Comparison of ENCODE assay signal across 18 cellular contexts in genomic region chr10:47331954-47332353, GRCh38. TPM values are rescaled to one million over a fixed set of nuclear protein-coding genes. Genes with fewer than 3 reads are reported as not detected.
DNase-seq lines count a peak whose midpoint lies in the region; ATAC-seq and TF ChIP-seq lines count a peak whose summit lies in the region.
"Had no signal": no experiment of that assay in that cellular context is flagged by ENCODE, and none has a peak within 500 bp of the region (broad histone marks: within the 10 kb centered on the region; RNA-seq: fewer than 3 reads in every experiment).

No MANE protein-coding gene starts in this region.

- no peaks in the 10 kb centered on the region for H3K4me1 ChIP-seq in RWPE2 (ENCODE audit: insufficient read depth, poor library complexity, severe bottlenecking)
- peaks cover 0 to 8% (median 0%) of the 10 kb centered on the region in 4 donors for H3K4me1 ChIP-seq in stomach

- DNase-seq in ELF-1 (ENCODE audit: low read depth, low spot score): peak; percentile 48
- peak; percentile 27 for DNase-seq in RWPE2 (ENCODE audit: low spot score)
- DNase-seq in islet precursor cell: peak; percentile 53
- DNase-seq in stomach: peak; percentile 15
- no peak for DNase-seq in left colon
- no peak for DNase-seq in NCI-H2227 treated with DMSO at 0.1 percent for 48 hours (lab: John Stamatoyannopoulos, UW)
- DNase-seq in NCI-H1092 treated with DMSO at 0.1 percent for 48 hours (lab: John Stamatoyannopoulos, UW): no peak
- DNase-seq in NCI-H345 (lab: John Stamatoyannopoulos, UW): no peak
- DNase-seq: CD8-positive, alpha-beta T cell; COR-L47; DND-41; GF-D8; GM23248 had no signal

- intact Hi-C loops in stomach (cut with DNase I; ENCODE audit: low total_unique reads): no loop called here
- intact Hi-C loops in left colon (cut with DNase I, micrococcal nuclease): no loop called here

- TF ChIP-seq POLR2A in stomach (IDR thresholded peaks at IDR 0.05): no peak

- H3K27ac ChIP-seq in RWPE2 (ENCODE audit: poor library complexity, severe bottlenecking): no peak overlapping the region
- no peak overlapping the region for H3K27ac ChIP-seq in stomach
- H3K27ac ChIP-seq: 22Rv1, GM23248 had no signal

- H3K27me3 ChIP-seq in RWPE2 (ENCODE audit: insufficient read depth, poor library complexity, severe bottlenecking): peaks cover 11% of the 10 kb centered on the region
- H3K27me3 ChIP-seq in stomach: peaks cover 0 to 11% (median 0%) of the 10 kb centered on the region in 3 donors

- H3K36me3 ChIP-seq in RWPE2 (ENCODE audit: low read depth) (no peaks in the 10 kb centered on the region), stomach (no peaks in the 10 kb centered on the region)

- H3K4me3 ChIP-seq in RWPE2 (ENCODE audit: severe bottlenecking): no peak overlapping the region
- H3K4me3 ChIP-seq in stomach: no peak overlapping the region
- H3K4me3 ChIP-seq: GM23248 had no signal

- TF ChIP-seq EP300 in stomach (IDR thresholded peaks at IDR 0.05): no peak

- peak; percentile 48; the same call in 2 of the 3 replicates for ATAC-seq in RWPE2 (ENCODE audit: low read depth)
- ATAC-seq in left colon: no peak
- ATAC-seq: CD8-positive, alpha-beta T cell had no signal

- TF ChIP-seq CTCF in RWPE2 (IDR thresholded peaks at IDR 0.05; ENCODE audit: poor library complexity, severe bottlenecking) (no peak), stomach (IDR thresholded peaks at IDR 0.05) (no peak)

- 75 to 80% (median 77%) methylated on average over 7 of the region's 7 CpGs for WGBS in stomach, 5 donors

- no peaks in the 10 kb centered on the region for H3K9me3 ChIP-seq in RWPE2 (ENCODE audit: severe bottlenecking)
- H3K9me3 ChIP-seq in stomach: no peaks in the 10 kb centered on the region

RNA-seq across cellular contexts. Expression of gene GDF2, which starts 9.7 kb away (rescaled TPM):
- total RNA-seq in stomach (not detected), left colon (not detected)
- polyA plus RNA-seq in stomach: not detected
- total RNA-seq: A673; CD8-positive, alpha-beta T cell; GM23248; HepG2 had no signal
- polyA plus RNA-seq: BJ, CD14-positive monocyte, GM23248, HepG2 had no signal

RNA-seq across cellular contexts. Expression of gene RBP3, which starts 16.2 kb away (rescaled TPM):
- total RNA-seq in stomach (not detected), left colon (not detected)
- polyA plus RNA-seq in stomach: not detected
- total RNA-seq: A673; CD8-positive, alpha-beta T cell; GM23248; HepG2 had no signal
- polyA plus RNA-seq: BJ, CD14-positive monocyte, GM23248, HepG2 had no signal

RNA-seq across cellular contexts. Expression of gene GDF10, which starts 32.0 kb away (rescaled TPM):
- 1 to 10 TPM in 1 of 5 donors, not detected in 4; 2.6 TPM for total RNA-seq in stomach
- under 1 TPM in 2 of 3 donors, not detected in 1; 0.31 to 0.90 TPM for polyA plus RNA-seq in stomach
- total RNA-seq in left colon: under 1 TPM; 0.12 to 0.67 TPM
- total RNA-seq: HepG2 had no signal
- polyA plus RNA-seq: BJ, CD14-positive monocyte had no signal

RNA-seq across cellular contexts. Expression of gene ZNF488, which starts 52.1 kb away (rescaled TPM):
- 10 to 100 TPM in 1 of 5 donors, 1 to 10 TPM in 1, under 1 TPM in 2, not detected in 1; 0.43 to 15.1 (median 1.4) TPM for total RNA-seq in stomach
- under 1 TPM in 2 of 3 donors, not detected in 1; 0.50 to 0.68 TPM for polyA plus RNA-seq in stomach
- total RNA-seq in left colon: 1 to 10 TPM in 1 of 2 donors, under 1 TPM in 1; 0.64 to 1.7 TPM
- total RNA-seq: CD8-positive, alpha-beta T cell; GM23248 had no signal
- polyA plus RNA-seq: CD14-positive monocyte had no signal

Comparison
In these comparisons a context has a peak if more than half of its experiments do, and no peak if none do; other contexts are left out.
1. DNase-seq: peak in ELF-1 (single experiment), RWPE2 (single experiment), islet precursor cell (single experiment) and stomach (single experiment); none in left colon (0 of 2), NCI-H2227 treated with DMSO at 0.1 percent for 48 hours (single experiment), NCI-H1092 treated with DMSO at 0.1 percent for 48 hours (single experiment) and NCI-H345 (single experiment).